In the genomic region with DNA sequence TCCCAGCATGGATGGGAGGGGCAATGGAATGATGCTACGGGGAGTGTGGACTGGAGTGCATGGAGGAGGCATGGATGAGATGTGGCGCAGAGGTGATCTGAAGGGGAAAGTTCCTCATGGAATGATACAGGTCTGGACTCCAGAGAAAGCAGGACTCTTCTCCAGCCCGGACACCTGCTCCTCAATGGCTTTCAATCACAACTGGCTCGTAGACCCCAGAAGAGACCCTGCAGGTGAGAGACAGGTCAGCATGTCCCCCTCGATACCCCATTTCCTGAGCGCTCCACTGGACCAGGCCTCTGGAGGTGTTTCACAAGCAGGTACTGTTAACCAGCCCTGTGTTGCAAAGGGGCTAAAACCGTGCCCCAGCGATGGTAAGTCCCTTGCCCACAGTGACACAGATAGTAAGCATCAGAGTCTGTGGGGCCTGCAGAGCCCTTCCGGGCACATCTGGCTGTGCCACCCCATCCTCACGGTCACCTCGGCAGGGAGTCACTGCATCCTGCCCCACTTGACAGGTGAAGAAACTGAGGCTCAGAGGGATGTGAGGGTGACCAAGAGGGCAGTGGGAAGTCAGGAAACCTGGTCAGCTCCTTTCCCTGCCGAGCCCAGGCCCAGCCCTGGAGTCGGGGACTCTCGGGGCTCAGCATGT, we compare ENCODE assay signal across 11 cellular contexts. TPM values are rescaled to one million over a fixed set of nuclear protein-coding genes. Genes with fewer than 3 reads are reported as not detected.
DNase-seq lines count a peak whose midpoint lies in the region; ATAC-seq, FAIRE-seq and TF ChIP-seq lines count a peak whose summit lies in the region.
"Had no signal": no experiment of that assay in that cellular context is flagged by ENCODE, and none has a peak within 500 bp of the region (broad histone marks: within the 10 kb centered on the region; RNA-seq: fewer than 3 reads in every experiment).

No MANE protein-coding gene starts in this region.

- H3K36me3 ChIP-seq in sigmoid colon (peaks cover 12 to 47% (median 25%) of the 10 kb centered on the region in 4 donors), left lung (peaks cover 0 to 17% of the 10 kb centered on the region in 2 donors)

- H3K4me1 Mint-ChIP-seq in T-helper 2 cell treated with Interferon-gamma antibody and Interleukin-4, amounts not matched to agents 5 μg/mL and 100 μg/mL, for 36 hours (ENCODE audit: low read depth): peaks cover 21% of the 10 kb centered on the region
- peaks cover 8 to 25% (median 19%) of the 10 kb centered on the region in 3 donors for H3K4me1 Mint-ChIP-seq in IgD-negative memory B cell
- peaks cover 17% of the 10 kb centered on the region for H3K4me1 Mint-ChIP-seq in chondrocyte (ENCODE audit: low read depth)

- peak overlapping the region in 3 of 4 donors; percentile 43 to 48 (median 47) for H3K27ac ChIP-seq in sigmoid colon
- H3K27ac ChIP-seq in left lung: no peak overlapping the region

- no peak for TF ChIP-seq EP300 in sigmoid colon (IDR thresholded peaks at IDR 0.05)

- H3K27ac Mint-ChIP-seq in T-helper 2 cell treated with Interferon-gamma antibody and Interleukin-4, amounts not matched to agents 5 μg/mL and 100 μg/mL, for 36 hours: peak overlapping the region; percentile 66
- H3K27ac Mint-ChIP-seq in IgD-negative memory B cell (peak overlapping the region; percentile 91 to 93 (median 93)), chondrocyte (ENCODE audit: unreplicated experiment) (no peak overlapping the region)
- H3K27ac Mint-ChIP-seq: nephron progenitor cell; T-helper 1 cell treated with Interleukin-12 subunit alpha and Interleukin-12 subunit beta and Interleukin-4 antibody, amounts not matched to agents 30 μg/mL and 1 μg/mL, for 36 hours had no signal

- no peak for TF ChIP-seq POLR2A in sigmoid colon (IDR thresholded peaks at IDR 0.05)
- no peak for TF ChIP-seq POLR2A in GM12891 (IDR thresholded peaks at IDR 0.05; ENCODE audit: low read depth, low read length)

- H3K9me3 Mint-ChIP-seq in T-helper 2 cell treated with Interferon-gamma antibody and Interleukin-4, amounts not matched to agents 5 μg/mL and 100 μg/mL, for 36 hours: no peaks in the 10 kb centered on the region
- H3K9me3 Mint-ChIP-seq in IgD-negative memory B cell (no peaks in the 10 kb centered on the region), chondrocyte (ENCODE audit: low read depth) (no peaks in the 10 kb centered on the region)
- H3K9me3 Mint-ChIP-seq: nephron progenitor cell; T-helper 1 cell treated with Interleukin-12 subunit alpha and Interleukin-12 subunit beta and Interleukin-4 antibody, amounts not matched to agents 30 μg/mL and 1 μg/mL, for 36 hours had no signal

- TF ChIP-seq CTCF in chondrocyte (IDR thresholded peaks at IDR 0.05) (peak; percentile 15), sigmoid colon (IDR thresholded peaks at IDR 0.05) (no peak), left lung (IDR thresholded peaks at IDR 0.05) (no peak)

- H3K4me1 ChIP-seq in sigmoid colon: peaks cover 0 to 44% (median 41%) of the 10 kb centered on the region in 4 donors
- H3K4me1 ChIP-seq in left lung: peaks cover 0 to 23% of the 10 kb centered on the region in 2 donors

- no peak for DNase-seq in T-helper 2 cell treated with Interferon-gamma antibody and Interleukin-4, amounts not matched to agents 5 μg/mL and 100 μg/mL, for 36 hours (ENCODE audit: low spot score)
- no peak for DNase-seq in T-helper 2 cell
- DNase-seq in chondrocyte (ENCODE audit: low spot score): no peak
- no peak for DNase-seq in sigmoid colon
- no peak for DNase-seq in GM12891 (ENCODE audit: insufficient read length, low spot score)
- DNase-seq in left lung: no peak

- ATAC-seq in GM19452 (IDR thresholded peaks at IDR 0.05; ENCODE audit: unreplicated experiment): no peak
- ATAC-seq in left lung: no peak

- H3K36me3 Mint-ChIP-seq in T-helper 2 cell treated with Interferon-gamma antibody and Interleukin-4, amounts not matched to agents 5 μg/mL and 100 μg/mL, for 36 hours (ENCODE audit: low read depth): peaks cover 75% of the 10 kb centered on the region
- H3K36me3 Mint-ChIP-seq in IgD-negative memory B cell (peaks cover 3% of the 10 kb centered on the region), chondrocyte (ENCODE audit: low read depth) (peaks cover 21% of the 10 kb centered on the region)

- H3K27me3 Mint-ChIP-seq in T-helper 2 cell treated with Interferon-gamma antibody and Interleukin-4, amounts not matched to agents 5 μg/mL and 100 μg/mL, for 36 hours (ENCODE audit: low read depth): no peaks in the 10 kb centered on the region
- H3K27me3 Mint-ChIP-seq in IgD-negative memory B cell (no peaks in the 10 kb centered on the region), chondrocyte (ENCODE audit: low read depth) (no peaks in the 10 kb centered on the region)

- WGBS in sigmoid colon, 2 donors: 75 to 80% methylated on average over 14 of the region's 14 CpGs

- intact Hi-C loops in sigmoid colon (cut with DNase I): loop anchor here (1.0 kb wide), 3 partner anchors 37 to 174 kb away; partner anchors contain the start of gene EEIG1
- intact Hi-C loops in left lung (cut with DNase I): loop anchor here (2.0 to 10.0 kb wide), 3 partner anchors 92 to 172 kb away; no protein-coding TSS in a partner anchor

- H3K9me3 ChIP-seq in sigmoid colon (no peaks in the 10 kb centered on the region), left lung (no peaks in the 10 kb centered on the region)

- H3K4me3 ChIP-seq in sigmoid colon (no peak overlapping the region), left lung (no peak overlapping the region)

- FAIRE-seq in GM12891 (lab: Jason Lieb, UNC): no peak
- FAIRE-seq: islet of Langerhans had no signal

- H3K27me3 ChIP-seq in sigmoid colon (no peaks in the 10 kb centered on the region), left lung (no peaks in the 10 kb centered on the region)

- H3K4me3 Mint-ChIP-seq in T-helper 2 cell treated with Interferon-gamma antibody and Interleukin-4, amounts not matched to agents 5 μg/mL and 100 μg/mL, for 36 hours: no peak overlapping the region
- H3K4me3 Mint-ChIP-seq in IgD-negative memory B cell (peak overlapping the region in 1 of 4 donors; percentile 33), chondrocyte (ENCODE audit: unreplicated experiment) (no peak overlapping the region)
- H3K4me3 Mint-ChIP-seq: nephron progenitor cell; T-helper 1 cell treated with Interleukin-12 subunit alpha and Interleukin-12 subunit beta and Interleukin-4 antibody, amounts not matched to agents 30 μg/mL and 1 μg/mL, for 36 hours had no signal

TF ChIP-seq in GM12891, 5 proteins besides CTCF, POLR2A, EP300 and RAD21:
- TF ChIP-seq POLR2AphosphoS5 (IDR thresholded peaks at IDR 0.05; ENCODE audit: low read depth, low read length) (no peak), PAX5 (IDR thresholded peaks at IDR 0.05; ENCODE audit: insufficient read depth, low read length, severe bottlenecking) (no peak), POU2F2 (IDR thresholded peaks at IDR 0.05; ENCODE audit: low read depth, low read length) (no peak), SPI1 (IDR thresholded peaks at IDR 0.05; ENCODE audit: low read depth, low read length) (no peak), TAF1 (IDR thresholded peaks at IDR 0.05; ENCODE audit: low read depth, low read length) (no peak)

RNA-seq across cellular contexts. Expression of gene DPM2, which starts 5.5 kb away (rescaled TPM):
- polyA plus RNA-seq in IgD-negative memory B cell: 44.9 TPM
- total RNA-seq in chondrocyte: 26.3 to 28.9 TPM (median 27.8 TPM) in 3 replicates
- total RNA-seq in sigmoid colon: 10 to 100 TPM in 2 of 4 donors, 1 to 10 TPM in 2; 6.0 to 11.9 (median 9.7) TPM
- 10 to 100 TPM; 17.3 to 41.9 (median 24.6) TPM for polyA plus RNA-seq in sigmoid colon
- polyA plus RNA-seq in GM12891 (2012; ENCODE audit: low read depth, missing spikeins): 28.2 TPM
- total RNA-seq in left lung: 10 to 100 TPM; 38.6 to 47.6 TPM

RNA-seq across cellular contexts. Expression of gene PIP5KL1, which starts 12.6 kb away (rescaled TPM):
- 1.1 TPM for polyA plus RNA-seq in IgD-negative memory B cell
- total RNA-seq in chondrocyte: 1.4 to 4.3 TPM (median 2.7 TPM) in 3 replicates
- total RNA-seq in sigmoid colon: 1 to 10 TPM in 3 of 4 donors, under 1 TPM in 1; 0.16 to 4.2 (median 2.6) TPM
- polyA plus RNA-seq in sigmoid colon: 1 to 10 TPM in 1 of 3 donors, under 1 TPM in 1, not detected in 1; 0.70 to 1.8 TPM
- 0.42 TPM for polyA plus RNA-seq in GM12891 (2012; ENCODE audit: low read depth, missing spikeins)
- total RNA-seq in left lung: 1 to 10 TPM; 3.8 to 6.7 TPM

RNA-seq across cellular contexts. Expression of gene ST6GALNAC4, which starts 26.3 kb away (rescaled TPM):
- polyA plus RNA-seq in IgD-negative memory B cell (32.5 TPM), sigmoid colon (10 to 100 TPM; 25.2 to 51.1 (median 37.7) TPM)
- total RNA-seq in chondrocyte (22.2 to 25.5 TPM (median 24.4 TPM) in 3 replicates), sigmoid colon (10 to 100 TPM; 22.8 to 27.7 (median 25.5) TPM), left lung (10 to 100 TPM; 62.5 to 89.9 TPM)
- polyA plus RNA-seq in GM12891 (2012; ENCODE audit: low read depth, missing spikeins): 27.0 TPM

RNA-seq across cellular contexts. Expression of gene EEIG1, which starts 37.7 kb away (rescaled TPM):
- polyA plus RNA-seq in IgD-negative memory B cell: 90.5 TPM
- 39.4 to 63.0 TPM (median 61.8 TPM) in 3 replicates for total RNA-seq in chondrocyte
- total RNA-seq in sigmoid colon: 10 to 100 TPM; 10.9 to 32.7 (median 19.2) TPM
- 10 to 100 TPM; 69.1 to 92.0 (median 77.0) TPM for polyA plus RNA-seq in sigmoid colon
- 26.9 TPM for polyA plus RNA-seq in GM12891 (2012; ENCODE audit: low read depth, missing spikeins)
- total RNA-seq in left lung: 10 to 100 TPM; 60.7 to 67.3 TPM

RNA-seq across cellular contexts. Expression of gene ST6GALNAC6, which starts 43.7 kb away (rescaled TPM):
- 38.9 TPM for polyA plus RNA-seq in IgD-negative memory B cell
- total RNA-seq in chondrocyte: 45.5 to 54.3 TPM (median 47.5 TPM) in 3 replicates
- total RNA-seq in sigmoid colon: 100 to 1,000 TPM; 107 to 125 (median 114) TPM
- 100 to 1,000 TPM in 1 of 3 donors, 10 to 100 TPM in 2; 35.6 to 112 (median 87.1) TPM for polyA plus RNA-seq in sigmoid colon
- 23.2 TPM for polyA plus RNA-seq in GM12891 (2012; ENCODE audit: low read depth, missing spikeins)
- total RNA-seq in left lung: 10 to 100 TPM; 43.5 to 57.0 TPM

Comparison
In these comparisons a context has a peak if more than half of its experiments do, and no peak if none do; other contexts are left out.
1. H3K27ac ChIP-seq: peak in sigmoid colon (3 of 4); none in left lung (0 of 2).